Comparison of ENCODE assay signal across 11 cellular contexts in genomic region chr15:25189551-25189950, GRCh38.
"Had no signal": no experiment of that assay in that cellular context is flagged by ENCODE, and none has a peak within 500 bp of the region (broad histone marks: within the 10 kb centered on the region; RNA-seq: fewer than 3 reads in every experiment).

No MANE protein-coding gene starts in this region.

- H2AFZ ChIP-seq: GM23248, GM23338 had no signal

- H3K27ac ChIP-seq: GM23248 had no signal

- FAIRE-seq: H1, H54 had no signal

- DNase-seq: GM23248, GOT3, H7, H9, HCEC 1CT, HFFc6 had no signal

- H3K4me2 ChIP-seq: GM23338 had no signal

- H3K4me3 ChIP-seq: GM23248, GM23338, HAP-1 had no signal

- ATAC-seq: GM23338, HCT116 had no signal

- H3K9ac ChIP-seq: GM23248 had no signal

- H3K4me1 ChIP-seq: HAP-1 had no signal

- H3K36me3 ChIP-seq: HAP-1 had no signal
